ENCODE assay signal across 14 cellular contexts in genomic region chr14:85516239-85517112, GRCh38. TPM values are rescaled to one million over a fixed set of nuclear protein-coding genes. Genes with fewer than 3 reads are reported as not detected.
DNase-seq lines count a peak whose midpoint lies in the region; ATAC-seq, FAIRE-seq and TF ChIP-seq lines count a peak whose summit lies in the region.
"Had no signal": no experiment of that assay in that cellular context is flagged by ENCODE, and none has a peak within 500 bp of the region (broad histone marks: within the 10 kb centered on the region; RNA-seq: fewer than 3 reads in every experiment).

No MANE protein-coding gene starts in this region.

- no TSS peak for BruUV-seq in PC-3 (replicated peaks; lab: Mats Ljungman, UMichigan)

- H2AK5ac ChIP-seq in H1 (ENCODE audit: low read depth, low read length) = no peak overlapping the region

- H3K79me1 ChIP-seq in H1 (ENCODE audit: low read depth, low read length) = no peaks in the 10 kb centered on the region

- intact Hi-C loops in PC-3 (cut with micrococcal nuclease) = no loop called here

- no peaks in the 10 kb centered on the region; the same call in 1 of the 2 replicates for H3K23me2 ChIP-seq in H1 (ENCODE audit: low read depth, low read length)

- CTCF ChIA-PET in PC-3 (lab: Charles Lee) (no interaction called here), H1 (lab: Charles Lee; ENCODE audit: partially characterized antibody) (interaction anchor here (2.4 kb wide), 1 partner anchor 12 kb away, joined by 12 read pairs; no protein-coding TSS in a partner anchor)

- no peaks in the 10 kb centered on the region for H4K20me1 ChIP-seq in PC-3 (ENCODE audit: low read length)
- no peaks in the 10 kb centered on the region for H4K20me1 ChIP-seq in H1 (replicated peaks in 1 of 2; ENCODE audit: control insufficient read depth in 1 of 2, insufficient read depth in 2 of 2, low read length in 2 of 2)

- no peak overlapping the region for H3K18ac ChIP-seq in H1 (ENCODE audit: extremely low read depth, low read length)

- H3K9ac ChIP-seq in PC-3 (ENCODE audit: low read length) (no peak overlapping the region), H1 (replicated peaks in 1 of 4; ENCODE audit: extremely low read depth in 1 of 4, low read depth in 3 of 4, low read length in 3 of 4) (no peak overlapping the region)

- H3K27ac ChIP-seq in PC-3 (ENCODE audit: low read length) (no peak overlapping the region), H1 (ENCODE audit: low read depth, low read length) (no peak overlapping the region)

- FAIRE-seq in H1 (lab: Jason Lieb, UNC) = no peak

- H3K36me3 ChIP-seq in PC-3 (ENCODE audit: low read depth, low read length) (no peaks in the 10 kb centered on the region), H1 (ENCODE audit: control insufficient read depth in 2 of 4, insufficient read depth in 4 of 4, low read length in 3 of 4) (no peaks in the 10 kb centered on the region)

- H2BK12ac ChIP-seq in H1 (ENCODE audit: low read depth, low read length) = no peak overlapping the region

- H3K79me2 ChIP-seq in PC-3 (ENCODE audit: low read length) (no peaks in the 10 kb centered on the region), H1 (ENCODE audit: control insufficient read depth in 1 of 2, insufficient read depth in 2 of 2, low read length in 2 of 2) (no peaks in the 10 kb centered on the region)

- no peak for ATAC-seq in PC-3
- no peak for ATAC-seq in GM21528 (IDR thresholded peaks at IDR 0.05; ENCODE audit: low FRiP score, unreplicated experiment)
- ATAC-seq in HG03039 (IDR thresholded peaks at IDR 0.05; ENCODE audit: unreplicated experiment) = no peak
- ATAC-seq: activated CD8-positive, alpha-beta memory T cell treated with anti-CD3 and anti-CD28 coated beads, Interleukin-2, amount 10 ng/mL, durations not matched to agents 7 days and 5 days; activated naive CD8-positive, alpha-beta T cell treated with anti-CD3 and anti-CD28 coated beads, Interleukin-2, amount 50 U/mL, for 24 hours; effector memory CD8-positive, alpha-beta T cell had no signal

- H2AFZ ChIP-seq in PC-3 (ENCODE audit: low read length) = no peak overlapping the region
- peak overlapping the region; percentile 59; the same call in 1 of the 2 replicates for H2AFZ ChIP-seq in H1 (ENCODE audit: low read length)

- no peak for TF ChIP-seq RAD21 in H1 (IDR thresholded peaks at IDR 0.05 in 1 of 2, conservative IDR thresholded peaks at IDR 0.05 in 1 of 2; ENCODE audit: low read depth in 2 of 2, low read length in 2 of 2)

- H3K27me3 ChIP-seq in PC-3 (ENCODE audit: low read length) (no peaks in the 10 kb centered on the region), H1 (replicated peaks in 1 of 4; ENCODE audit: control insufficient read depth in 3 of 4, extremely low read depth in 1 of 4, insufficient read depth in 3 of 4, low read length in 3 of 4) (no peaks in the 10 kb centered on the region)

- H3K9me2 ChIP-seq in PC-3 (replicated peaks; ENCODE audit: low read length) = no peaks in the 10 kb centered on the region

- H3K9me3 ChIP-seq in PC-3 (ENCODE audit: low read length) (0 out of 2 replicates have a peak, but pooled peaks cover 4% of the 10 kb centered on the region), H1 (ENCODE audit: insufficient read depth in 2 of 2, low read depth in 1 of 2, low read length in 1 of 2) (no peaks in the 10 kb centered on the region)

- H4K91ac ChIP-seq in H1 (replicated peaks; ENCODE audit: insufficient read length, low read length) = no peak overlapping the region

- TF ChIP-seq EP300 in H1 (IDR thresholded peaks at IDR 0.05; ENCODE audit: borderline replicate concordance in 1 of 2, low read depth in 2 of 2, low read length in 2 of 2) = no peak

- H3K4me2 ChIP-seq in PC-3 (ENCODE audit: low read length) (no peak overlapping the region), H1 (ENCODE audit: insufficient read depth in 1 of 2, low read depth in 2 of 2, low read length in 2 of 2) (no peak overlapping the region)

- DNase-seq in GM03348 (ENCODE audit: low spot score) = peak; percentile 73
- peak; percentile 24 for DNase-seq in PC-3
- DNase-seq in H1 (ENCODE audit: low read depth in 1 of 2, low spot score in 2 of 2) = no peak
- peak; percentile 43 for DNase-seq in pulmonary artery endothelial cell (ENCODE audit: low read depth, low spot score)
- DNase-seq in stimulated activated naive CD4-positive, alpha-beta T cell (lab: John Stamatoyannopoulos, UW) = no peak
- DNase-seq in cortex of kidney (lab: John Stamatoyannopoulos, UW) = no peak
- DNase-seq: activated CD8-positive, alpha-beta memory T cell treated with anti-CD3 and anti-CD28 coated beads, Interleukin-2, amount 10 ng/mL, durations not matched to agents 7 days and 5 days; activated naive CD8-positive, alpha-beta T cell treated with anti-CD3 and anti-CD28 coated beads, Interleukin-2, amount 50 U/mL, for 24 hours; effector memory CD8-positive, alpha-beta T cell; NCI-H1105 treated with DMSO at 0.1 percent for 48 hours; NCI-H748 treated with DMSO at 0.1 percent for 48 hours had no signal

- no peak overlapping the region for H3K23ac ChIP-seq in H1 (ENCODE audit: insufficient read length)

- H2BK20ac ChIP-seq in H1 (ENCODE audit: low read length) = no peak overlapping the region

- H4K8ac ChIP-seq in H1 (ENCODE audit: extremely low read depth, insufficient read depth, low read length) = no peak overlapping the region

- H3K4ac ChIP-seq in H1 (replicated peaks; ENCODE audit: insufficient read length, low read depth, low read length) = no peak overlapping the region

- no peak overlapping the region for H2BK5ac ChIP-seq in H1 (ENCODE audit: low read depth, low read length)

- no peak overlapping the region for H2BK120ac ChIP-seq in H1 (replicated peaks; ENCODE audit: low read depth, low read length)

- H3K14ac ChIP-seq in H1 (ENCODE audit: insufficient read length) = no peak overlapping the region

- H3K4me3 ChIP-seq in PC-3 (ENCODE audit: low read length) (no peak overlapping the region), H1 (ENCODE audit: extremely low read depth in 1 of 4, insufficient read depth in 2 of 4, low read depth in 3 of 4, low read length in 4 of 4) (no peak overlapping the region)

- H3K4me1 ChIP-seq in PC-3 (ENCODE audit: insufficient read depth, low read length) (peaks cover 5% of the 10 kb centered on the region; the same call in 1 of the 2 replicates), H1 (replicated peaks in 1 of 4; ENCODE audit: control insufficient read depth in 3 of 4, insufficient read depth in 4 of 4, low read length in 3 of 4) (no peaks in the 10 kb centered on the region)

- TF ChIP-seq CTCF in PC-3 (conservative IDR thresholded peaks at IDR 0.05; ENCODE audit: low read depth, low read length) = no peak
- no peak for TF ChIP-seq CTCF in H1 (IDR thresholded peaks at IDR 0.05; ENCODE audit: control extremely low read depth in 1 of 3, insufficient read depth in 1 of 3, low read depth in 1 of 3, low read length in 3 of 3)

- TF ChIP-seq POLR2A in H1 (IDR thresholded peaks at IDR 0.05; ENCODE audit: control extremely low read depth in 1 of 2, low read depth in 2 of 2, low read length in 2 of 2) = no peak

- H3F3A ChIP-seq in PC-3 (ENCODE audit: low read length, unreplicated experiment) = no peaks in the 10 kb centered on the region

- POLR2A ChIA-PET in PC-3 (lab: Charles Lee; ENCODE audit: unreplicated experiment) = no interaction called here
- POLR2A ChIA-PET in H1 (lab: Charles Lee; ENCODE audit: partially characterized antibody) = no interaction called here

- H4K5ac ChIP-seq in H1 (ENCODE audit: insufficient read length, low read depth, low read length) = no peak overlapping the region

- no peak overlapping the region for H2BK15ac ChIP-seq in H1 (ENCODE audit: low read length)

- H3K56ac ChIP-seq in H1 (replicated peaks; ENCODE audit: insufficient read length, low read depth, low read length) = no peak overlapping the region

- WGBS in H1 (ENCODE audit: extremely low coverage in 1 of 2, insufficient coverage in 1 of 2, insufficient read length in 1 of 2, insufficient replicate concordance in 2 of 2, low coverage in 1 of 2, low lambda C conversion rate in 2 of 2, missing lambda C conversion rate in 1 of 2), 2 experiments = 91% methylated on average over 5 of the region's 5 CpGs; no CpG with 5 or more reads in 1 of the 2 experiments

TF ChIP-seq in H1, 55 proteins besides CTCF, POLR2A, EP300 and RAD21:
- TF ChIP-seq CBX8 (IDR thresholded peaks at IDR 0.05; ENCODE audit: borderline replicate concordance, low read depth, low read length) (no peak), POLR2AphosphoS5 (IDR thresholded peaks at IDR 0.05; ENCODE audit: low read depth, low read length) (no peak), FOSL1 (IDR thresholded peaks at IDR 0.05; ENCODE audit: insufficient read depth, low read depth, low read length) (no peak), BCL11A (IDR thresholded peaks at IDR 0.05; ENCODE audit: low read depth in 2 of 2, low read length in 2 of 2) (no peak), HDAC2 (IDR thresholded peaks at IDR 0.05; ENCODE audit: borderline replicate concordance in 1 of 2, low read depth in 2 of 2, low read length in 2 of 2) (no peak), YY1 (IDR thresholded peaks at IDR 0.05; ENCODE audit: low read depth, low read length) (no peak), CTBP2 (IDR thresholded peaks at IDR 0.05; ENCODE audit: borderline replicate concordance, insufficient read depth, insufficient read length, low read length) (no peak), ZNF274 (IDR thresholded peaks at IDR 0.05; ENCODE audit: borderline replicate concordance, extremely low read depth, low read length) (no peak)
TF ChIP-seq in H1: peak in this region for 0.

RNA-seq across cellular contexts. Expression of gene FLRT2, which starts 13.5 kb away (rescaled TPM):
- 0.07 TPM in 1 of 2 replicates, not detected in the other for total RNA-seq in PC-3 (2014; rRNA removed)
- 6.7 and 6.9 TPM in 2 replicates for total RNA-seq in H1 (2021; fragmentation: NEBNext Ultra II Directional; extraction: Animal tissue kit (Norgen Biotek cat#: 25700))
- polyA plus RNA-seq in H1 (2011; rRNA removed) = 2.4 and 2.6 TPM in 2 replicates
- polyA plus RNA-seq in H1 (2011; cell fraction: cytosol; rRNA removed) = 2.7 TPM
- polyA plus RNA-seq in H1 (2011; cell fraction: nucleus; rRNA removed) = 4.6 TPM
- polyA plus RNA-seq in H1 (2012, experiment 1 of 2) = 2.6 to 6.2 TPM (median 4.1 TPM) in 4 replicates
- 0.37 TPM for polyA plus RNA-seq in H1 (2012, experiment 2 of 2)
- polyA plus RNA-seq in H1 (2013, experiment 1 of 2) = 2.9 TPM
- 2.7 TPM for polyA plus RNA-seq in H1 (2013, experiment 2 of 2)
- polyA minus RNA-seq in H1 (2011; rRNA and poly(A)+ RNA removed) = 10.1 and 14.3 TPM in 2 replicates
- 4.2 TPM for polyA minus RNA-seq in H1 (2011; cell fraction: cytosol; rRNA and poly(A)+ RNA removed)
- polyA minus RNA-seq in H1 (2011; cell fraction: nucleus; rRNA and poly(A)+ RNA removed) = 14.5 TPM
- total RNA-seq in pulmonary artery endothelial cell = 20.8 and 55.9 TPM in 2 replicates
- total RNA-seq: activated CD8-positive, alpha-beta memory T cell treated with anti-CD3 and anti-CD28 coated beads, Interleukin-2, amount 10 ng/mL, durations not matched to agents 7 days and 5 days; T-helper 2 cell treated with Interferon-gamma antibody and Interleukin-4, amounts not matched to agents 100 ng/mL and 5 ng/mL, for 36 hours had no signal

Comparison
In these comparisons a context has a peak if more than half of its experiments do, and no peak if none do; other contexts are left out.
1. DNase-seq: peak in GM03348 (single experiment), PC-3 (single experiment) and pulmonary artery endothelial cell (single experiment); none in H1 (0 of 2), stimulated activated naive CD4-positive, alpha-beta T cell (0 of 6) and cortex of kidney (single experiment).